In genomic region chr3:51943451-51944391, GRCh38 we compare ENCODE assay signal across 11 cellular contexts. TPM values are rescaled to one million over a fixed set of nuclear protein-coding genes. Genes with fewer than 3 reads are reported as not detected.
A peak's percentile ranks its signal among the peaks of the same experiment; 100 is the strongest.
DNase-seq lines count a peak whose midpoint lies in the region; ATAC-seq and TF ChIP-seq lines count a peak whose summit lies in the region.
"Had no signal": no experiment of that assay in that cellular context is flagged by ENCODE, and none has a peak within 500 bp of the region (broad histone marks: within the 10 kb centered on the region; RNA-seq: fewer than 3 reads in every experiment).

No MANE protein-coding gene starts in this region.

- H4K20me1 ChIP-seq in Loucy (ENCODE audit: insufficient read depth, low read length, poor library complexity, severe bottlenecking) (peaks cover 4% of the 10 kb centered on the region), neural progenitor cell (ENCODE audit: low read depth) (peaks cover 13% of the 10 kb centered on the region)

- peak overlapping the region; percentile 93 for H3K9ac ChIP-seq in Loucy (ENCODE audit: low read depth, low read length, poor library complexity, severe bottlenecking)
- no peak overlapping the region for H3K9ac ChIP-seq in neural progenitor cell

- no peaks in the 10 kb centered on the region for H3K27me3 ChIP-seq in ACC112 (ENCODE audit: insufficient read depth, low read length)
- no peaks in the 10 kb centered on the region for H3K27me3 ChIP-seq in Loucy (ENCODE audit: insufficient read depth, low read length, poor library complexity, severe bottlenecking)
- H3K27me3 ChIP-seq in dorsolateral prefrontal cortex, result no peaks in the 10 kb centered on the region
- peaks cover 18% of the 10 kb centered on the region for H3K27me3 ChIP-seq in neural progenitor cell

- H3K4me3 Mint-ChIP-seq in natural killer cell treated with Interleukin-12 subunit alpha and Interleukin-12 subunit beta and Interleukin-15 and Interleukin-18, amount 100 ng/mL, for 72 hours, result no peak overlapping the region
- H3K4me3 Mint-ChIP-seq in neural progenitor cell, result no peak overlapping the region

- peak in 4 of 10 donors; percentile 14 to 30 (median 26) for DNase-seq in dorsolateral prefrontal cortex
- DNase-seq in natural killer cell treated with Interleukin-12 subunit alpha and Interleukin-12 subunit beta and Interleukin-15 and Interleukin-18, amount 100 ng/mL, for 72 hours (ENCODE audit: low spot score), result peak; percentile 47
- no peak for DNase-seq in dermis blood vessel endothelial cell
- no peak for DNase-seq in neural progenitor cell (ENCODE audit: low spot score)
- no peak for DNase-seq in OCI-M2 (lab: John Stamatoyannopoulos, UW; ENCODE audit: unreplicated experiment)
- DNase-seq: DMS 273 treated with DMSO at 0.1 percent for 48 hours had no signal

- H3F3A ChIP-seq in Loucy (ENCODE audit: low read depth), result no peaks in the 10 kb centered on the region
- no peaks in the 10 kb centered on the region for H3F3A ChIP-seq in neural progenitor cell (ENCODE audit: low read depth)

- H3K9me2 ChIP-seq in Loucy (replicated peaks; ENCODE audit: low read depth, low read length), result no peaks in the 10 kb centered on the region

- peaks cover 23 to 35% of the 10 kb centered on the region in 2 donors for H3K4me1 Mint-ChIP-seq in natural killer cell treated with Interleukin-12 subunit alpha and Interleukin-12 subunit beta and Interleukin-15 and Interleukin-18, amount 100 ng/mL, for 72 hours (ENCODE audit: low read depth in 2 of 2)
- peaks cover 13% of the 10 kb centered on the region for H3K4me1 Mint-ChIP-seq in neural progenitor cell

- no peak overlapping the region for H3K27ac Mint-ChIP-seq in natural killer cell treated with Interleukin-12 subunit alpha and Interleukin-12 subunit beta and Interleukin-15 and Interleukin-18, amount 100 ng/mL, for 72 hours
- H3K27ac Mint-ChIP-seq in neural progenitor cell, result no peak overlapping the region

- peaks cover 19% of the 10 kb centered on the region for H3K79me2 ChIP-seq in ACC112 (ENCODE audit: control insufficient read depth, insufficient read depth, low read length, unreplicated experiment)
- H3K79me2 ChIP-seq in Loucy (ENCODE audit: insufficient read depth, low read length), result peaks cover 23% of the 10 kb centered on the region
- H3K79me2 ChIP-seq in neural progenitor cell (ENCODE audit: low read depth), result peaks cover 25% of the 10 kb centered on the region

- H3K36me3 ChIP-seq in ACC112 (ENCODE audit: insufficient read depth, low read length) (no peaks in the 10 kb centered on the region), Loucy (ENCODE audit: insufficient read depth, low read length) (no peaks in the 10 kb centered on the region), neural progenitor cell (no peaks in the 10 kb centered on the region)

- H3K36me3 Mint-ChIP-seq in natural killer cell treated with Interleukin-12 subunit alpha and Interleukin-12 subunit beta and Interleukin-15 and Interleukin-18, amount 100 ng/mL, for 72 hours, result no peaks in the 10 kb centered on the region
- no peaks in the 10 kb centered on the region for H3K36me3 Mint-ChIP-seq in neural progenitor cell

- H3K9me3 Mint-ChIP-seq in natural killer cell treated with Interleukin-12 subunit alpha and Interleukin-12 subunit beta and Interleukin-15 and Interleukin-18, amount 100 ng/mL, for 72 hours, result no peaks in the 10 kb centered on the region
- H3K9me3 Mint-ChIP-seq in neural progenitor cell, result no peaks in the 10 kb centered on the region
- H3K9me3 Mint-ChIP-seq: stimulated activated naive CD8-positive, alpha-beta T cell treated with anti-CD3 and anti-CD28 coated beads, Interleukin-15, amount 100 ng/mL, for 72 hours had no signal

- intact Hi-C loops in dorsolateral prefrontal cortex (cut with DNase I), result loop anchor here (2.0 to 10.0 kb wide), 3 partner anchors 51 to 199 kb away; partner anchors contain the start of genes DUSP7 (in 1 of the 2) and RPL29 (in 1 of the 2)

- H3K27me3 Mint-ChIP-seq in natural killer cell treated with Interleukin-12 subunit alpha and Interleukin-12 subunit beta and Interleukin-15 and Interleukin-18, amount 100 ng/mL, for 72 hours, result no peaks in the 10 kb centered on the region
- peaks cover 10% of the 10 kb centered on the region for H3K27me3 Mint-ChIP-seq in neural progenitor cell (ENCODE audit: insufficient read depth, low read depth)
- H3K27me3 Mint-ChIP-seq: stimulated activated naive CD8-positive, alpha-beta T cell treated with anti-CD3 and anti-CD28 coated beads, Interleukin-15, amount 100 ng/mL, for 72 hours had no signal

- H3K27ac ChIP-seq in ACC112 (ENCODE audit: low read depth, low read length) (peak overlapping the region; percentile 79; the same call in 1 of the 2 replicates), dorsolateral prefrontal cortex (peak overlapping the region in 32 of 59 donors; percentile 87 to 99 (median 97)), neural progenitor cell (no peak overlapping the region)

- H3K9me3 ChIP-seq in Loucy (ENCODE audit: insufficient read depth, low read depth, low read length), result no peaks in the 10 kb centered on the region
- no peaks in the 10 kb centered on the region for H3K9me3 ChIP-seq in neural progenitor cell (ENCODE audit: low read depth)

- H3K4me3 ChIP-seq in ACC112 (ENCODE audit: low read depth, low read length), result peak overlapping the region; percentile 67
- peak overlapping the region; percentile 81 for H3K4me3 ChIP-seq in Loucy (ENCODE audit: low read length, poor library complexity, severe bottlenecking)
- H3K4me3 ChIP-seq in dorsolateral prefrontal cortex, result peak overlapping the region in 16 of 59 donors; percentile 71 to 100 (median 90)
- no peak overlapping the region for H3K4me3 ChIP-seq in neural progenitor cell

- H3K4me2 ChIP-seq in Loucy (ENCODE audit: low read depth, low read length, poor library complexity, severe bottlenecking) (peak overlapping the region; percentile 84), neural progenitor cell (no peak overlapping the region)

- no peak for ATAC-seq in natural killer cell treated with Interleukin-12 subunit alpha and Interleukin-12 subunit beta and Interleukin-15 and Interleukin-18, amount 100 ng/mL, for 72 hours
- ATAC-seq in GM21786 (IDR thresholded peaks at IDR 0.05; ENCODE audit: unreplicated experiment), result no peak

- H3K4me1 ChIP-seq in ACC112 (ENCODE audit: control insufficient read depth, insufficient read depth, low read length, unreplicated experiment) (peaks cover 12% of the 10 kb centered on the region), Loucy (ENCODE audit: insufficient read depth, low read length, poor library complexity, severe bottlenecking) (peaks cover 28% of the 10 kb centered on the region), neural progenitor cell (peaks cover 12% of the 10 kb centered on the region)

- peak overlapping the region; percentile 80 for H2AFZ ChIP-seq in ACC112 (ENCODE audit: low read length, unreplicated experiment)
- H2AFZ ChIP-seq in Loucy (ENCODE audit: low read length), result no peak overlapping the region
- no peak overlapping the region for H2AFZ ChIP-seq in neural progenitor cell (replicated peaks)

- TF ChIP-seq CTCF in Loucy (conservative IDR thresholded peaks at IDR 0.05; ENCODE audit: low read length), result no peak
- TF ChIP-seq CTCF in dorsolateral prefrontal cortex (IDR thresholded peaks at IDR 0.05 in 54 of 56, conservative IDR thresholded peaks at IDR 0.05 in 2 of 56; ENCODE audit: low read depth in 1 of 56, partially characterized antibody in 56 of 56), result no peak
- no peak for TF ChIP-seq CTCF in neural progenitor cell (IDR thresholded peaks at IDR 0.05)

RNA-seq across cellular contexts. Expression of gene PARP3, which starts 1.6 kb away (rescaled TPM):
- total RNA-seq in dorsolateral prefrontal cortex (10 to 100 TPM; 12.4 to 30.0 (median 19.8) TPM), dermis blood vessel endothelial cell (9.9 and 17.9 TPM in 2 replicates), neural progenitor cell (ENCODE audit: low replicate concordance) (2.0 and 3.9 TPM in 2 replicates)
- 10 to 100 TPM in 1 of 2 donors, 1 to 10 TPM in 1; 3.7 to 11.9 TPM for total RNA-seq in natural killer cell treated with Interleukin-12 subunit alpha and Interleukin-12 subunit beta and Interleukin-15 and Interleukin-18, amount 100 ng/mL, for 72 hours

RNA-seq across cellular contexts. Expression of gene RRP9, which starts 2.0 kb away (rescaled TPM):
- 10 to 100 TPM in 111 of 120 experiments, 1 to 10 TPM in 9; 7.7 to 17.5 (median 12.5) TPM for total RNA-seq in dorsolateral prefrontal cortex
- 10 to 100 TPM; 46.4 to 78.1 TPM for total RNA-seq in natural killer cell treated with Interleukin-12 subunit alpha and Interleukin-12 subunit beta and Interleukin-15 and Interleukin-18, amount 100 ng/mL, for 72 hours
- 18.7 and 22.2 TPM in 2 replicates for total RNA-seq in dermis blood vessel endothelial cell
- total RNA-seq in neural progenitor cell (ENCODE audit: low replicate concordance), result 10.5 and 20.1 TPM in 2 replicates

RNA-seq across cellular contexts. Expression of gene GPR62, which starts 11.5 kb away (rescaled TPM):
- 10 to 100 TPM in 82 of 120 experiments, 1 to 10 TPM in 38; 2.6 to 62.5 (median 12.7) TPM for total RNA-seq in dorsolateral prefrontal cortex
- total RNA-seq in natural killer cell treated with Interleukin-12 subunit alpha and Interleukin-12 subunit beta and Interleukin-15 and Interleukin-18, amount 100 ng/mL, for 72 hours, result not detected
- not detected in 2 replicates for total RNA-seq in dermis blood vessel endothelial cell
- 0.21 TPM in 1 of 2 replicates, not detected in the other for total RNA-seq in neural progenitor cell (ENCODE audit: low replicate concordance)
- total RNA-seq: NCI-H460 had no signal

RNA-seq across cellular contexts. Expression of gene PCBP4, which starts 23.5 kb away (rescaled TPM):
- 100 to 1,000 TPM in 87 of 120 experiments, 10 to 100 TPM in 33; 59.6 to 285 (median 112) TPM for total RNA-seq in dorsolateral prefrontal cortex
- 1 to 10 TPM; 7.9 to 8.4 TPM for total RNA-seq in natural killer cell treated with Interleukin-12 subunit alpha and Interleukin-12 subunit beta and Interleukin-15 and Interleukin-18, amount 100 ng/mL, for 72 hours
- 26.2 and 31.3 TPM in 2 replicates for total RNA-seq in dermis blood vessel endothelial cell
- 30.5 and 82.3 TPM in 2 replicates for total RNA-seq in neural progenitor cell (ENCODE audit: low replicate concordance)

RNA-seq across cellular contexts. Expression of gene ABHD14B, which starts 30.1 kb away (rescaled TPM):
- total RNA-seq in dorsolateral prefrontal cortex, result 10 to 100 TPM in 117 of 120 experiments, 1 to 10 TPM in 3; 7.7 to 21.5 (median 14.8) TPM
- total RNA-seq in natural killer cell treated with Interleukin-12 subunit alpha and Interleukin-12 subunit beta and Interleukin-15 and Interleukin-18, amount 100 ng/mL, for 72 hours, result 10 to 100 TPM; 28.0 to 33.2 TPM
- 16.8 and 18.7 TPM in 2 replicates for total RNA-seq in dermis blood vessel endothelial cell
- total RNA-seq in neural progenitor cell (ENCODE audit: low replicate concordance), result 6.0 and 8.3 TPM in 2 replicates
